1 cellular context compared by ENCODE assay signal in genomic region chr10:32056136-32057040, GRCh38.
A peak's percentile ranks its signal among the peaks of the same experiment; 100 is the strongest.
TF ChIP-seq lines count a peak whose summit lies in the region.

Gene KIF5B (minus strand): TSS chr10:32056425. CDS start chr10:32055973, 452 bp downstream.

TF ChIP-seq in GM12878, 131 proteins besides CTCF, POLR2A, EP300 and RAD21 (continued from another document and continues in another):
- TF ChIP-seq PBX3 (IDR thresholded peaks at IDR 0.05; ENCODE audit: insufficient replicate concordance, low read depth, low read length) (no peak), HCFC1 (IDR thresholded peaks at IDR 0.05; ENCODE audit: low read length) (no peak), BACH1 (IDR thresholded peaks at IDR 0.05; ENCODE audit: borderline replicate concordance) (peak; percentile 69), RFX5 (IDR thresholded peaks at IDR 0.05; ENCODE audit: low read depth, low read length) (0 out of 2 replicates have a peak, but pooled peaks have one; percentile 26), REST (IDR thresholded peaks at IDR 0.05; ENCODE audit: low read depth, low read length) (0 out of 2 replicates have a peak, but pooled peaks have one; percentile 15), SREBF1 (IDR thresholded peaks at IDR 0.05; ENCODE audit: low read length) (no peak), JUNB (IDR thresholded peaks at IDR 0.05) (no peak), ZNF592 (IDR thresholded peaks at IDR 0.05) (0 out of 2 replicates have a peak, but pooled peaks have one; percentile 57), E2F4 (IDR thresholded peaks at IDR 0.05; ENCODE audit: low read depth, low read length) (peak; percentile 77), ZNF217 (IDR thresholded peaks at IDR 0.05) (0 out of 2 replicates have a peak, but pooled peaks have one; percentile 31), NBN (IDR thresholded peaks at IDR 0.05) (no peak), SIN3A (IDR thresholded peaks at IDR 0.05; ENCODE audit: low read depth, low read length) (peak; percentile 83), STAT1 (conservative IDR thresholded peaks at IDR 0.05) (no peak), BHLHE40 (IDR thresholded peaks at IDR 0.05; ENCODE audit: borderline replicate concordance in 1 of 2, low read depth in 2 of 2, low read length in 1 of 2) (peak in 1 of 2 experiments; percentile 35; a peak in 1 of 4 replicates), YY1 (IDR thresholded peaks at IDR 0.05; ENCODE audit: low read depth, low read length) (peak; percentile 96), HDAC6 (IDR thresholded peaks at IDR 0.05; ENCODE audit: unreplicated experiment) (no peak), LARP7 (IDR thresholded peaks at IDR 0.05) (peak; percentile 79; the same call in 1 of the 2 replicates), KDM1A (IDR thresholded peaks at IDR 0.05; ENCODE audit: borderline replicate concordance) (no peak), MTA3 (IDR thresholded peaks at IDR 0.05; ENCODE audit: borderline replicate concordance, low read length) (no peak; the same call in 1 of the 2 replicates), TAF1 (IDR thresholded peaks at IDR 0.05; ENCODE audit: borderline replicate concordance, low read depth, low read length) (peak; percentile 72), WRNIP1 (IDR thresholded peaks at IDR 0.05; ENCODE audit: borderline replicate concordance, low read depth, low read length) (no peak), CBFB (IDR thresholded peaks at IDR 0.05; ENCODE audit: low read depth) (0 out of 2 replicates have a peak, but pooled peaks have one; percentile 3), NR2F1 (conservative IDR thresholded peaks at IDR 0.05) (peak; percentile 59; the same call in 1 of the 2 replicates), POU2F2 (IDR thresholded peaks at IDR 0.05; ENCODE audit: borderline replicate concordance, low read depth, low read length) (peak; percentile 75; the same call in 1 of the 3 replicates), ATF7 (IDR thresholded peaks at IDR 0.05; ENCODE audit: low read depth) (no peak), RCOR1 (conservative IDR thresholded peaks at IDR 0.05; ENCODE audit: low read depth, low read length) (0 out of 2 replicates have a peak, but pooled peaks have one; percentile 34), PAX5 (IDR thresholded peaks at IDR 0.05; ENCODE audit: borderline replicate concordance, low read depth, low read length) (peak; percentile 8; the same call in 1 of the 2 replicates), DPF2 (IDR thresholded peaks at IDR 0.05) (peak; percentile 51; the same call in 1 of the 2 replicates), BCL11A (IDR thresholded peaks at IDR 0.05; ENCODE audit: low read depth, low read length) (no peak), CUX1 (IDR thresholded peaks at IDR 0.05; ENCODE audit: insufficient replicate concordance, low read depth, low read length) (no peak), MYC (IDR thresholded peaks at IDR 0.05; ENCODE audit: insufficient read depth, insufficient read length, insufficient replicate concordance, low read length, severe bottlenecking) (peak; percentile 8), ZNF207 (IDR thresholded peaks at IDR 0.05; ENCODE audit: borderline replicate concordance) (no peak; the same call in 1 of the 2 replicates), IKZF1 (conservative IDR thresholded peaks at IDR 0.05) (peak; percentile 60), POLR2AphosphoS2 (IDR thresholded peaks at IDR 0.05; ENCODE audit: low read depth, low read length) (peak; percentile 66), RUNX3 (IDR thresholded peaks at IDR 0.05; ENCODE audit: low read length) (peak; percentile 21; the same call in 1 of the 2 replicates), KAT2A (conservative IDR thresholded peaks at IDR 0.05; ENCODE audit: control insufficient read depth, low read depth, low read length) (no peak)
- TF ChIP-seq, protein P1, sequence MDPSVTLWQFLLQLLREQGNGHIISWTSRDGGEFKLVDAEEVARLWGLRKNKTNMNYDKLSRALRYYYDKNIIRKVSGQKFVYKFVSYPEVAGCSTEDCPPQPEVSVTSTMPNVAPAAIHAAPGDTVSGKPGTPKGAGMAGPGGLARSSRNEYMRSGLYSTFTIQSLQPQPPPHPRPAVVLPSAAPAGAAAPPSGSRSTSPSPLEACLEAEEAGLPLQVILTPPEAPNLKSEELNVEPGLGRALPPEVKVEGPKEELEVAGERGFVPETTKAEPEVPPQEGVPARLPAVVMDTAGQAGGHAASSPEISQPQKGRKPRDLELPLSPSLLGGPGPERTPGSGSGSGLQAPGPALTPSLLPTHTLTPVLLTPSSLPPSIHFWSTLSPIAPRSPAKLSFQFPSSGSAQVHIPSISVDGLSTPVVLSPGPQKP (IDR thresholded peaks at IDR 0.05; ENCODE audit: low read depth, low read length) = no peak
- TF ChIP-seq, protein P2, sequence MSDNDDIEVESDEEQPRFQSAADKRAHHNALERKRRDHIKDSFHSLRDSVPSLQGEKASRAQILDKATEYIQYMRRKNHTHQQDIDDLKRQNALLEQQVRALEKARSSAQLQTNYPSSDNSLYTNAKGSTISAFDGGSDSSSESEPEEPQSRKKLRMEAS (IDR thresholded peaks at IDR 0.05; ENCODE audit: low read depth, low read length) = peak; percentile 40; the same call in 1 of the 2 replicates
- TF ChIP-seq, protein P3, sequence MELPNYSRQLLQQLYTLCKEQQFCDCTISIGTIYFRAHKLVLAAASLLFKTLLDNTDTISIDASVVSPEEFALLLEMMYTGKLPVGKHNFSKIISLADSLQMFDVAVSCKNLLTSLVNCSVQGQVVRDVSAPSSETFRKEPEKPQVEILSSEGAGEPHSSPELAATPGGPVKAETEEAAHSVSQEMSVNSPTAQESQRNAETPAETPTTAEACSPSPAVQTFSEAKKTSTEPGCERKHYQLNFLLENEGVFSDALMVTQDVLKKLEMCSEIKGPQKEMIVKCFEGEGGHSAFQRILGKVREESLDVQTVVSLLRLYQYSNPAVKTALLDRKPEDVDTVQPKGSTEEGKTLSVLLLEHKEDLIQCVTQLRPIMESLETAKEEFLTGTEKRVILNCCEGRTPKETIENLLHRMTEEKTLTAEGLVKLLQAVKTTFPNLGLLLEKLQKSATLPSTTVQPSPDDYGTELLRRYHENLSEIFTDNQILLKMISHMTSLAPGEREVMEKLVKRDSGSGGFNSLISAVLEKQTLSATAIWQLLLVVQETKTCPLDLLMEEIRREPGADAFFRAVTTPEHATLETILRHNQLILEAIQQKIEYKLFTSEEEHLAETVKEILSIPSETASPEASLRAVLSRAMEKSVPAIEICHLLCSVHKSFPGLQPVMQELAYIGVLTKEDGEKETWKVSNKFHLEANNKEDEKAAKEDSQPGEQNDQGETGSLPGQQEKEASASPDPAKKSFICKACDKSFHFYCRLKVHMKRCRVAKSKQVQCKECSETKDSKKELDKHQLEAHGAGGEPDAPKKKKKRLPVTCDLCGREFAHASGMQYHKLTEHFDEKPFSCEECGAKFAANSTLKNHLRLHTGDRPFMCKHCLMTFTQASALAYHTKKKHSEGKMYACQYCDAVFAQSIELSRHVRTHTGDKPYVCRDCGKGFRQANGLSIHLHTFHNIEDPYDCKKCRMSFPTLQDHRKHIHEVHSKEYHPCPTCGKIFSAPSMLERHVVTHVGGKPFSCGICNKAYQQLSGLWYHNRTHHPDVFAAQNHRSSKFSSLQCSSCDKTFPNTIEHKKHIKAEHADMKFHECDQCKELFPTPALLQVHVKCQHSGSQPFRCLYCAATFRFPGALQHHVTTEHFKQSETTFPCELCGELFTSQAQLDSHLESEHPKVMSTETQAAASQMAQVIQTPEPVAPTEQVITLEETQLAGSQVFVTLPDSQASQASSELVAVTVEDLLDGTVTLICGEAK (IDR thresholded peaks at IDR 0.05; ENCODE audit: borderline replicate concordance) = peak; percentile 12; the same call in 1 of the 2 replicates
